ENCODE assay signal across 11 cellular contexts in the genomic region with DNA sequence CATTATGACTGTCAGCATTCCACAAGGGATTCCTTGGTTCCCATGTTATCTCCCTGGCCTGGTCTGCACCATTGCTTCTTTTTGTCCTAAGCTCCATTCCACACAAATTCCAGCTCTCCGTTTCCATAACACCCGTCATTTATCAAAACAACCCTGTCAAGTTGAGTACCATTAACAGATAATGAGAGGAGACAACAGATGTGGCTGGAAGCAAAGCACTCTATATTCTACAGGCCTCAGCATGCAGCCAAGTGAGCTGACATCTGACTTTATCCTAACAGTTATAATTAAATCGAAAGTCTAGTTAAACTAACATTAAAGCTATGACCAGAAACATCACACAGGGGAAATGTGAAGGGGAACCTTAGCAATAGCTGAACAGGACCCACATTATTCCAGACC.
DNase-seq lines count a peak whose midpoint lies in the region; ATAC-seq and TF ChIP-seq lines count a peak whose summit lies in the region.
"Had no signal": no experiment of that assay in that cellular context is flagged by ENCODE, and none has a peak within 500 bp of the region (broad histone marks: within the 10 kb centered on the region; RNA-seq: fewer than 3 reads in every experiment).

No MANE protein-coding gene starts in this region.

- H3K4me1 Mint-ChIP-seq in memory B cell, result peaks cover 30% of the 10 kb centered on the region

- H3K27ac Mint-ChIP-seq in memory B cell, result peak overlapping the region; percentile 60
- H3K27ac Mint-ChIP-seq: activated naive CD4-positive, alpha-beta T cell treated with anti-CD3 and anti-CD28 coated beads, Interleukin-2, amount 10 ng/mL, durations not matched to agents 7 days and 5 days; T-cell had no signal

- ATAC-seq in SK-N-SH treated with all-trans-retinoic acid at 6 μM for 48 hours (peak; percentile 63), memory B cell (ENCODE audit: low read depth) (no peak), HG02884 (IDR thresholded peaks at IDR 0.05; ENCODE audit: unreplicated experiment) (no peak), GM19452 (IDR thresholded peaks at IDR 0.05; ENCODE audit: unreplicated experiment) (no peak), GM21360 (IDR thresholded peaks at IDR 0.05; ENCODE audit: unreplicated experiment) (no peak)
- ATAC-seq: T-cell had no signal

- DNase-seq in DMS 273 (lab: John Stamatoyannopoulos, UW; ENCODE audit: unreplicated experiment) (peak; percentile 96), NCI-H1694 (lab: John Stamatoyannopoulos, UW) (peak; percentile 95), memory B cell (ENCODE audit: low spot score in 2 of 2) (no peak), foreskin melanocyte (no peak)
- DNase-seq: activated naive CD4-positive, alpha-beta T cell treated with anti-CD3 and anti-CD28 coated beads, Interleukin-2, amount 10 ng/mL, durations not matched to agents 7 days and 5 days; head of caudate nucleus; T-cell had no signal

- H3K4me3 Mint-ChIP-seq in memory B cell, result no peak overlapping the region
- H3K4me3 Mint-ChIP-seq: activated naive CD4-positive, alpha-beta T cell treated with anti-CD3 and anti-CD28 coated beads, Interleukin-2, amount 10 ng/mL, durations not matched to agents 7 days and 5 days; T-cell had no signal

- peaks cover 2% of the 10 kb centered on the region for H3K36me3 Mint-ChIP-seq in memory B cell

- H3K27me3 Mint-ChIP-seq in memory B cell, result no peaks in the 10 kb centered on the region

- peaks cover 2% of the 10 kb centered on the region for H3K9me3 Mint-ChIP-seq in memory B cell
- H3K9me3 Mint-ChIP-seq: T-cell had no signal

TF ChIP-seq in SK-N-SH treated with all-trans-retinoic acid at 6 μM for 48 hours, 23 proteins besides CTCF, POLR2A, EP300 and RAD21 (continues in another document):
- TF ChIP-seq, protein P1, sequence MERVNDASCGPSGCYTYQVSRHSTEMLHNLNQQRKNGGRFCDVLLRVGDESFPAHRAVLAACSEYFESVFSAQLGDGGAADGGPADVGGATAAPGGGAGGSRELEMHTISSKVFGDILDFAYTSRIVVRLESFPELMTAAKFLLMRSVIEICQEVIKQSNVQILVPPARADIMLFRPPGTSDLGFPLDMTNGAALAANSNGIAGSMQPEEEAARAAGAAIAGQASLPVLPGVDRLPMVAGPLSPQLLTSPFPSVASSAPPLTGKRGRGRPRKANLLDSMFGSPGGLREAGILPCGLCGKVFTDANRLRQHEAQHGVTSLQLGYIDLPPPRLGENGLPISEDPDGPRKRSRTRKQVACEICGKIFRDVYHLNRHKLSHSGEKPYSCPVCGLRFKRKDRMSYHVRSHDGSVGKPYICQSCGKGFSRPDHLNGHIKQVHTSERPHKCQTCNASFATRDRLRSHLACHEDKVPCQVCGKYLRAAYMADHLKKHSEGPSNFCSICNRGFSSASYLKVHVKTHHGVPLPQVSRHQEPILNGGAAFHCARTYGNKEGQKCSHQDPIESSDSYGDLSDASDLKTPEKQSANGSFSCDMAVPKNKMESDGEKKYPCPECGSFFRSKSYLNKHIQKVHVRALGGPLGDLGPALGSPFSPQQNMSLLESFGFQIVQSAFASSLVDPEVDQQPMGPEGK (CRISPR knock-in tag; IDR thresholded peaks at IDR 0.05; ENCODE audit: borderline replicate concordance), result peak; percentile 80; the same call in 1 of the 2 replicates
- TF ChIP-seq ESRRG (CRISPR knock-in tag; IDR thresholded peaks at IDR 0.05) (peak; percentile 76; the same call in 1 of the 2 replicates), ARNTL (CRISPR knock-in tag; IDR thresholded peaks at IDR 0.05; ENCODE audit: borderline replicate concordance, low read depth) (no peak), BACH2 (CRISPR knock-in tag; IDR thresholded peaks at IDR 0.05; ENCODE audit: borderline replicate concordance) (no peak), GLIS3 (CRISPR knock-in tag; IDR thresholded peaks at IDR 0.05) (peak; percentile 87; the same call in 1 of the 2 replicates), ZFP30 (CRISPR knock-in tag; IDR thresholded peaks at IDR 0.05) (no peak), SNAI2 (CRISPR knock-in tag; IDR thresholded peaks at IDR 0.05) (peak; percentile 92), RARB (CRISPR knock-in tag; IDR thresholded peaks at IDR 0.05) (0 out of 2 replicates have a peak, but pooled peaks have one; percentile 18), ZNF565 (CRISPR knock-in tag; conservative IDR thresholded peaks at IDR 0.05; ENCODE audit: low read depth) (no peak), CSDC2 (CRISPR knock-in tag; IDR thresholded peaks at IDR 0.05) (peak; percentile 80; the same call in 1 of the 2 replicates), TOX (CRISPR knock-in tag; IDR thresholded peaks at IDR 0.05; ENCODE audit: borderline replicate concordance) (no peak), TCF4 (CRISPR knock-in tag; IDR thresholded peaks at IDR 0.05; ENCODE audit: borderline replicate concordance) (peak; percentile 97), ZFP3 (CRISPR knock-in tag; IDR thresholded peaks at IDR 0.05) (peak; percentile 66; the same call in 1 of the 2 replicates), OSR1 (CRISPR knock-in tag; IDR thresholded peaks at IDR 0.05) (no peak), ZNF70 (CRISPR knock-in tag; IDR thresholded peaks at IDR 0.05) (0 out of 2 replicates have a peak, but pooled peaks have one; percentile 8), ISL1 (CRISPR knock-in tag; IDR thresholded peaks at IDR 0.05) (peak; percentile 98), PPARA (CRISPR knock-in tag; IDR thresholded peaks at IDR 0.05; ENCODE audit: borderline replicate concordance) (no peak), ZC3H10 (CRISPR knock-in tag; IDR thresholded peaks at IDR 0.05) (peak; percentile 67)
- TF ChIP-seq, protein P2, sequence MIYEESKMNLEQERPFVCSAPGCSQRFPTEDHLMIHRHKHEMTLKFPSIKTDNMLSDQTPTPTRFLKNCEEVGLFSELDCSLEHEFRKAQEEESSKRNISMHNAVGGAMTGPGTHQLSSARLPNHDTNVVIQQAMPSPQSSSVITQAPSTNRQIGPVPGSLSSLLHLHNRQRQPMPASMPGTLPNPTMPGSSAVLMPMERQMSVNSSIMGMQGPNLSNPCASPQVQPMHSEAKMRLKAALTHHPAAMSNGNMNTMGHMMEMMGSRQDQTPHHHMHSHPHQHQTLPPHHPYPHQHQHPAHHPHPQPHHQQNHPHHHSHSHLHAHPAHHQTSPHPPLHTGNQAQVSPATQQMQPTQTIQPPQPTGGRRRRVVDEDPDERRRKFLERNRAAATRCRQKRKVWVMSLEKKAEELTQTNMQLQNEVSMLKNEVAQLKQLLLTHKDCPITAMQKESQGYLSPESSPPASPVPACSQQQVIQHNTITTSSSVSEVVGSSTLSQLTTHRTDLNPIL (CRISPR knock-in tag; IDR thresholded peaks at IDR 0.05; ENCODE audit: low read depth), result peak; percentile 70
- TF ChIP-seq, protein P3, sequence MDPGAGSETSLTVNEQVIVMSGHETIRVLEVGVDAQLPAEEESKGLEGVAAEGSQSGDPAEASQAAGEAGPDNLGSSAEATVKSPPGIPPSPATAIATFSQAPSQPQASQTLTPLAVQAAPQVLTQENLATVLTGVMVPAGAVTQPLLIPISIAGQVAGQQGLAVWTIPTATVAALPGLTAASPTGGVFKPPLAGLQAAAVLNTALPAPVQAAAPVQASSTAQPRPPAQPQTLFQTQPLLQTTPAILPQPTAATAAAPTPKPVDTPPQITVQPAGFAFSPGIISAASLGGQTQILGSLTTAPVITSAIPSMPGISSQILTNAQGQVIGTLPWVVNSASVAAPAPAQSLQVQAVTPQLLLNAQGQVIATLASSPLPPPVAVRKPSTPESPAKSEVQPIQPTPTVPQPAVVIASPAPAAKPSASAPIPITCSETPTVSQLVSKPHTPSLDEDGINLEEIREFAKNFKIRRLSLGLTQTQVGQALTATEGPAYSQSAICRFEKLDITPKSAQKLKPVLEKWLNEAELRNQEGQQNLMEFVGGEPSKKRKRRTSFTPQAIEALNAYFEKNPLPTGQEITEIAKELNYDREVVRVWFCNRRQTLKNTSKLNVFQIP (CRISPR knock-in tag; IDR thresholded peaks at IDR 0.05; ENCODE audit: borderline replicate concordance, low read depth), result no peak
- TF ChIP-seq, protein P4, sequence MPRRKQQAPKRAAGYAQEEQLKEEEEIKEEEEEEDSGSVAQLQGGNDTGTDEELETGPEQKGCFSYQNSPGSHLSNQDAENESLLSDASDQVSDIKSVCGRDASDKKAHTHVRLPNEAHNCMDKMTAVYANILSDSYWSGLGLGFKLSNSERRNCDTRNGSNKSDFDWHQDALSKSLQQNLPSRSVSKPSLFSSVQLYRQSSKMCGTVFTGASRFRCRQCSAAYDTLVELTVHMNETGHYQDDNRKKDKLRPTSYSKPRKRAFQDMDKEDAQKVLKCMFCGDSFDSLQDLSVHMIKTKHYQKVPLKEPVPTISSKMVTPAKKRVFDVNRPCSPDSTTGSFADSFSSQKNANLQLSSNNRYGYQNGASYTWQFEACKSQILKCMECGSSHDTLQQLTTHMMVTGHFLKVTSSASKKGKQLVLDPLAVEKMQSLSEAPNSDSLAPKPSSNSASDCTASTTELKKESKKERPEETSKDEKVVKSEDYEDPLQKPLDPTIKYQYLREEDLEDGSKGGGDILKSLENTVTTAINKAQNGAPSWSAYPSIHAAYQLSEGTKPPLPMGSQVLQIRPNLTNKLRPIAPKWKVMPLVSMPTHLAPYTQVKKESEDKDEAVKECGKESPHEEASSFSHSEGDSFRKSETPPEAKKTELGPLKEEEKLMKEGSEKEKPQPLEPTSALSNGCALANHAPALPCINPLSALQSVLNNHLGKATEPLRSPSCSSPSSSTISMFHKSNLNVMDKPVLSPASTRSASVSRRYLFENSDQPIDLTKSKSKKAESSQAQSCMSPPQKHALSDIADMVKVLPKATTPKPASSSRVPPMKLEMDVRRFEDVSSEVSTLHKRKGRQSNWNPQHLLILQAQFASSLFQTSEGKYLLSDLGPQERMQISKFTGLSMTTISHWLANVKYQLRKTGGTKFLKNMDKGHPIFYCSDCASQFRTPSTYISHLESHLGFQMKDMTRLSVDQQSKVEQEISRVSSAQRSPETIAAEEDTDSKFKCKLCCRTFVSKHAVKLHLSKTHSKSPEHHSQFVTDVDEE (CRISPR knock-in tag; IDR thresholded peaks at IDR 0.05), result peak; percentile 98
- TF ChIP-seq, protein P5, sequence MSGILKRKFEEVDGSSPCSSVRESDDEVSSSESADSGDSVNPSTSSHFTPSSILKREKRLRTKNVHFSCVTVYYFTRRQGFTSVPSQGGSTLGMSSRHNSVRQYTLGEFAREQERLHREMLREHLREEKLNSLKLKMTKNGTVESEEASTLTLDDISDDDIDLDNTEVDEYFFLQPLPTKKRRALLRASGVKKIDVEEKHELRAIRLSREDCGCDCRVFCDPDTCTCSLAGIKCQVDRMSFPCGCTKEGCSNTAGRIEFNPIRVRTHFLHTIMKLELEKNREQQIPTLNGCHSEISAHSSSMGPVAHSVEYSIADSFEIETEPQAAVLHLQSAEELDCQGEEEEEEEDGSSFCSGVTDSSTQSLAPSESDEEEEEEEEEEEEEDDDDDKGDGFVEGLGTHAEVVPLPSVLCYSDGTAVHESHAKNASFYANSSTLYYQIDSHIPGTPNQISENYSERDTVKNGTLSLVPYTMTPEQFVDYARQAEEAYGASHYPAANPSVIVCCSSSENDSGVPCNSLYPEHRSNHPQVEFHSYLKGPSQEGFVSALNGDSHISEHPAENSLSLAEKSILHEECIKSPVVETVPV (CRISPR knock-in tag; IDR thresholded peaks at IDR 0.05), result peak; percentile 88

Comparison
In these comparisons a context has a peak if more than half of its experiments do, and no peak if none do; other contexts are left out.
1. DNase-seq: peak in DMS 273 (single experiment) and NCI-H1694 (single experiment); none in memory B cell (0 of 2) and foreskin melanocyte (single experiment).